14 cellular contexts compared by ENCODE assay signal in genomic region chr6:114564302-114564933, GRCh38.
DNase-seq lines count a peak whose midpoint lies in the region; ATAC-seq and TF ChIP-seq lines count a peak whose summit lies in the region.
"Had no signal": no experiment of that assay in that cellular context is flagged by ENCODE, and none has a peak within 500 bp of the region (broad histone marks: within the 10 kb centered on the region; RNA-seq: fewer than 3 reads in every experiment).

No MANE protein-coding gene starts in this region.

- H3T11ph ChIP-seq in H9 (ENCODE audit: low read length): no peak overlapping the region

- DNase-seq in BE2C: peak; percentile 25
- no peak for DNase-seq in H9
- peak; percentile 31 for DNase-seq in NCI-H446 treated with DMSO at 0.1 percent for 48 hours (lab: John Stamatoyannopoulos, UW)
- DNase-seq in mesendoderm: peak; percentile 40
- no peak for DNase-seq in NCI-H2029 (lab: John Stamatoyannopoulos, UW)
- DNase-seq in naive thymus-derived CD4-positive, alpha-beta T cell: no peak
- no peak for DNase-seq in activated CD4-positive, alpha-beta T cell treated with anti-CD3 and anti-CD28 coated beads, Interleukin-2, amount 50 U/mL, for 1 hour
- DNase-seq: Caco-2; CD8-positive, alpha-beta memory T cell; KG1 had no signal

- no peak overlapping the region for H3K9ac ChIP-seq in H9 (ENCODE audit: extremely low read depth, insufficient read length, low read length)
- no peak overlapping the region for H3K9ac ChIP-seq in mesendoderm (ENCODE audit: low read length)

- H2BK5ac ChIP-seq in H9 (ENCODE audit: insufficient read length, low read length) (no peak overlapping the region), mesendoderm (ENCODE audit: low read length) (no peak overlapping the region)

- no peak overlapping the region for H3K56ac ChIP-seq in H9 (ENCODE audit: insufficient read length, low read depth, low read length)
- no peak overlapping the region for H3K56ac ChIP-seq in mesendoderm (ENCODE audit: low read length)

- H3K36me3 ChIP-seq in BE2C: no peaks in the 10 kb centered on the region
- no peaks in the 10 kb centered on the region for H3K36me3 ChIP-seq in mesendoderm (ENCODE audit: control insufficient read depth, insufficient read depth, low read length)
- no peaks in the 10 kb centered on the region for H3K36me3 ChIP-seq in naive thymus-derived CD4-positive, alpha-beta T cell (ENCODE audit: control insufficient read depth in 2 of 3, insufficient read depth in 3 of 3, low read length in 3 of 3)

- H3K27me3 Mint-ChIP-seq in H9 (ENCODE audit: low read depth): no peaks in the 10 kb centered on the region
- H3K27me3 Mint-ChIP-seq in naive thymus-derived CD4-positive, alpha-beta T cell: no peaks in the 10 kb centered on the region
- H3K27me3 Mint-ChIP-seq: CD8-positive, alpha-beta memory T cell; IgD-negative memory B cell had no signal

- peaks cover 0 to 5% of the 10 kb centered on the region in 2 experiments; a peak in 1 of 4 replicates for H3K4me1 Mint-ChIP-seq in H9
- no peaks in the 10 kb centered on the region for H3K4me1 Mint-ChIP-seq in naive thymus-derived CD4-positive, alpha-beta T cell
- H3K4me1 Mint-ChIP-seq: CD14-positive monocyte; CD8-positive, alpha-beta memory T cell had no signal

- H4K5ac ChIP-seq in H9 (ENCODE audit: insufficient read length, low read depth, low read length): no peak overlapping the region
- H4K5ac ChIP-seq in mesendoderm (ENCODE audit: low read length): no peak overlapping the region

- no peaks in the 10 kb centered on the region for H4K20me1 ChIP-seq in H9 (ENCODE audit: control insufficient read depth, insufficient read depth, insufficient read length)

- no CpG with 5 or more reads among the region's 9 CpGs for WGBS in H9 (ENCODE audit: extremely low coverage, insufficient read length, low lambda C conversion rate)
- no CpG with 5 or more reads among the region's 9 CpGs for WGBS in mesendoderm (ENCODE audit: extremely low coverage, insufficient coverage, low lambda C conversion rate)

- H2BK20ac ChIP-seq in H9 (ENCODE audit: low read depth, low read length, poor library complexity, severe bottlenecking): no peak overlapping the region

- H2AFZ ChIP-seq in H9 (ENCODE audit: low read length): no peak overlapping the region

- no peak for TF ChIP-seq CTCF in BE2C (IDR thresholded peaks at IDR 0.05; ENCODE audit: low read depth, low read length)
- no peak for TF ChIP-seq CTCF in H9 (conservative IDR thresholded peaks at IDR 0.05)

- CTCF ChIA-PET in naive thymus-derived CD4-positive, alpha-beta T cell (lab: Charles Lee): no interaction called here

- H4K91ac ChIP-seq in H9 (ENCODE audit: insufficient read length, low read depth, low read length): no peak overlapping the region

- H4K8ac ChIP-seq in H9 (replicated peaks; ENCODE audit: insufficient read length, low read depth, low read length): no peak overlapping the region
- H4K8ac ChIP-seq in mesendoderm (ENCODE audit: low read depth, low read length): no peak overlapping the region

- peaks cover 17 to 25% of the 10 kb centered on the region in 2 experiments for H3K9me3 Mint-ChIP-seq in H9
- peaks cover 3 to 25% (median 15%) of the 10 kb centered on the region in 11 donors for H3K9me3 Mint-ChIP-seq in naive thymus-derived CD4-positive, alpha-beta T cell

- H2BK15ac ChIP-seq in H9 (ENCODE audit: low read depth, low read length) (no peak overlapping the region), mesendoderm (replicated peaks; ENCODE audit: low read depth) (no peak overlapping the region)

- H2AK5ac ChIP-seq in H9 (ENCODE audit: insufficient read length, low read length) (no peak overlapping the region), mesendoderm (ENCODE audit: low read length) (no peak overlapping the region)

- H3K9me3 ChIP-seq in BE2C: peaks cover 4% of the 10 kb centered on the region
- H3K9me3 ChIP-seq in H9 (ENCODE audit: control insufficient read depth, low read depth, low read length): no peaks in the 10 kb centered on the region
- no peaks in the 10 kb centered on the region for H3K9me3 ChIP-seq in naive thymus-derived CD4-positive, alpha-beta T cell (ENCODE audit: control insufficient read depth in 2 of 3, low read length in 3 of 3)
- H3K9me3 ChIP-seq: A549, Caco-2 had no signal

- H3K14ac ChIP-seq in H9 (ENCODE audit: insufficient read depth, low read length): no peak overlapping the region

- no peak overlapping the region for H2BK120ac ChIP-seq in H9 (ENCODE audit: low read depth, low read length, poor library complexity, severe bottlenecking)
- no peak overlapping the region for H2BK120ac ChIP-seq in mesendoderm (ENCODE audit: low read depth, low read length)

- H3K23ac ChIP-seq in H9 (ENCODE audit: insufficient read length, low read depth, low read length): no peak overlapping the region
- no peak overlapping the region for H3K23ac ChIP-seq in mesendoderm (ENCODE audit: low read length)

- H3K27ac ChIP-seq in H9 (ENCODE audit: insufficient read length, low read depth, low read length): no peak overlapping the region
- H3K27ac ChIP-seq in mesendoderm (ENCODE audit: low read depth, low read length): no peak overlapping the region
- H3K27ac ChIP-seq in naive thymus-derived CD4-positive, alpha-beta T cell (ENCODE audit: low read depth, low read length): no peak overlapping the region
- H3K27ac ChIP-seq: A549 had no signal

- H3K4ac ChIP-seq in H9 (ENCODE audit: low read depth, low read length) (no peak overlapping the region), mesendoderm (ENCODE audit: low read depth, low read length) (no peak overlapping the region)

- ATAC-seq in naive thymus-derived CD4-positive, alpha-beta T cell: no peak
- ATAC-seq: A549, GM12878 had no signal

- no peak overlapping the region for H3K4me2 ChIP-seq in H9 (ENCODE audit: insufficient read depth, insufficient read length, low read length)
- H3K4me2 ChIP-seq in mesendoderm (ENCODE audit: low read length): no peak overlapping the region
- H3K4me2 ChIP-seq: A549 had no signal

- peaks cover 14 to 30% (median 21%) of the 10 kb centered on the region in 3 experiments; a peak in 6 of 7 replicates for H3K36me3 Mint-ChIP-seq in H9 (ENCODE audit: insufficient read depth in 1 of 3, low read depth in 3 of 3)
- peaks cover 0 to 5% (median 0%) of the 10 kb centered on the region in 5 donors for H3K36me3 Mint-ChIP-seq in naive thymus-derived CD4-positive, alpha-beta T cell
- H3K36me3 Mint-ChIP-seq: CD14-positive monocyte; CD8-positive, alpha-beta memory T cell; IgD-negative memory B cell had no signal

- H2BK12ac ChIP-seq in H9 (ENCODE audit: insufficient read length, low read depth, low read length): no peak overlapping the region

- H3K79me1 ChIP-seq in H9 (ENCODE audit: insufficient read depth, low read depth, low read length, poor library complexity, severe bottlenecking) (no peaks in the 10 kb centered on the region), mesendoderm (ENCODE audit: low read length) (no peaks in the 10 kb centered on the region)

- H3K4me3 Mint-ChIP-seq in H9: no peak overlapping the region
- no peak overlapping the region for H3K4me3 Mint-ChIP-seq in naive thymus-derived CD4-positive, alpha-beta T cell
- H3K4me3 Mint-ChIP-seq: CD14-positive monocyte; CD8-positive, alpha-beta memory T cell; IgD-negative memory B cell had no signal

- H3K4me1 ChIP-seq in BE2C (peaks cover 7% of the 10 kb centered on the region), H9 (ENCODE audit: insufficient read depth, low read length) (no peaks in the 10 kb centered on the region), mesendoderm (ENCODE audit: control insufficient read depth, low read depth, low read length) (no peaks in the 10 kb centered on the region)
- no peaks in the 10 kb centered on the region for H3K4me1 ChIP-seq in naive thymus-derived CD4-positive, alpha-beta T cell (ENCODE audit: control insufficient read depth in 2 of 2, insufficient read depth in 2 of 2, low read length in 2 of 2)
- H3K4me1 ChIP-seq: A549, Caco-2 had no signal

- H3K79me2 ChIP-seq in H9 (ENCODE audit: insufficient read depth, low read length) (no peaks in the 10 kb centered on the region), mesendoderm (ENCODE audit: control insufficient read depth, insufficient read depth, low read length) (no peaks in the 10 kb centered on the region)

- no peak overlapping the region for H3K4me3 ChIP-seq in BE2C (ENCODE audit: low read depth, low read length)
- no peak overlapping the region for H3K4me3 ChIP-seq in mesendoderm (ENCODE audit: low read length)
- no peak overlapping the region for H3K4me3 ChIP-seq in naive thymus-derived CD4-positive, alpha-beta T cell (ENCODE audit: low read length)
- H3K4me3 ChIP-seq: A549, GM12878 had no signal

- POLR2A ChIA-PET in naive thymus-derived CD4-positive, alpha-beta T cell (lab: Charles Lee): no interaction called here

- H3K27ac Mint-ChIP-seq in H9: peak overlapping the region in 2 of 3 experiments; percentile 4 to 70; a peak in 2 of 7 replicates
- no peak overlapping the region for H3K27ac Mint-ChIP-seq in naive thymus-derived CD4-positive, alpha-beta T cell
- H3K27ac Mint-ChIP-seq: CD14-positive monocyte; CD8-positive, alpha-beta memory T cell; IgD-negative memory B cell had no signal

- H3K27me3 ChIP-seq in BE2C (no peaks in the 10 kb centered on the region), H9 (ENCODE audit: insufficient read depth, low read length) (no peaks in the 10 kb centered on the region), mesendoderm (ENCODE audit: insufficient read depth, low read length, poor library complexity) (no peaks in the 10 kb centered on the region)
- no peaks in the 10 kb centered on the region for H3K27me3 ChIP-seq in naive thymus-derived CD4-positive, alpha-beta T cell (ENCODE audit: control insufficient read depth in 2 of 2, insufficient read depth in 2 of 2, low read length in 2 of 2)

- intact Hi-C loops in naive thymus-derived CD4-positive, alpha-beta T cell (cut with micrococcal nuclease): no loop called here

- H3K23me2 ChIP-seq in H9 (ENCODE audit: insufficient read length, low read depth, low read length, poor library complexity, severe bottlenecking): no peaks in the 10 kb centered on the region

- H3K18ac ChIP-seq in H9 (ENCODE audit: insufficient read length, low read depth, low read length) (no peak overlapping the region), mesendoderm (ENCODE audit: low read length) (no peak overlapping the region)

Comparison
In these comparisons a context has a peak if more than half of its experiments do, and no peak if none do; other contexts are left out.
1. DNase-seq: peak in BE2C (single experiment), NCI-H446 treated with DMSO at 0.1 percent for 48 hours (single experiment) and mesendoderm (single experiment); none in H9 (single experiment), NCI-H2029 (single experiment), naive thymus-derived CD4-positive, alpha-beta T cell (0 of 9) and activated CD4-positive, alpha-beta T cell treated with anti-CD3 and anti-CD28 coated beads, Interleukin-2, amount 50 U/mL, for 1 hour (single experiment).
2. H3K27ac Mint-ChIP-seq: peak in H9 (2 of 3); none in naive thymus-derived CD4-positive, alpha-beta T cell (0 of 9).